In the genomic region with DNA sequence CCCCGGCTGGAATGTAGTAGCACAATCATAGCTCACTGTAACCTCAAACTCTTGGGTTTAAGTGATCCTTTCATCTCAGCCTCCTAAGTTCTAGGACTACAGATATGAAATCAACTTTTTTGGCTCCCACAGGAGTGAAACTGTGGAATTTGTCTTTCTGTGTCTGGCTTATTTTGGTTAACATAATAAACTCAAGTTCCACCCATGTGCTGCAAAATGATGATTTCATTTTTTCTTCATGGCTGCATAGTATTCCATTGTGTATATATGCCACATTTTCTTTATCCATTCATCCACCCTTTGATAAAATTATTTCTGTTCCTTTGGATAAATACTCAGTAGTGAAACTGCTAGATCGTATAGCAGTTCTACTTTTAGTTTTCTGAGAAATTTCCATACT, we compare ENCODE assay signal across 20 cellular contexts. TPM values are rescaled to one million over a fixed set of nuclear protein-coding genes. Genes with fewer than 3 reads are reported as not detected.
DNase-seq lines count a peak whose midpoint lies in the region; ATAC-seq, FAIRE-seq and TF ChIP-seq lines count a peak whose summit lies in the region.
"Had no signal": no experiment of that assay in that cellular context is flagged by ENCODE, and none has a peak within 500 bp of the region (broad histone marks: within the 10 kb centered on the region; RNA-seq: fewer than 3 reads in every experiment).

No MANE protein-coding gene starts in this region.

- no peak for TF ChIP-seq POLR2A in A549 (IDR thresholded peaks at IDR 0.05; ENCODE audit: low read length)
- no peak for TF ChIP-seq POLR2A in H1 (IDR thresholded peaks at IDR 0.05; ENCODE audit: control extremely low read depth in 1 of 2, low read depth in 2 of 2, low read length in 2 of 2)
- no peak for TF ChIP-seq POLR2A in ovary (IDR thresholded peaks at IDR 0.05)

- H2BK15ac ChIP-seq in H1 (ENCODE audit: low read length): no peak overlapping the region

- H3K27ac ChIP-seq in A549 (no peak overlapping the region), H1 (ENCODE audit: low read depth, low read length) (no peak overlapping the region), ovary (no peak overlapping the region)
- H3K27ac ChIP-seq: BLaER1, C4-2B, GM23248 had no signal

- H2AK5ac ChIP-seq in H1 (ENCODE audit: low read depth, low read length): no peak overlapping the region

- WGBS in A549 (ENCODE audit: missing lambda C conversion rate): 86% methylated on average over 2 of the region's 2 CpGs
- WGBS in H1 (ENCODE audit: extremely low coverage in 1 of 2, insufficient coverage in 1 of 2, insufficient read length in 1 of 2, insufficient replicate concordance in 2 of 2, low coverage in 1 of 2, low lambda C conversion rate in 2 of 2, missing lambda C conversion rate in 1 of 2), 2 experiments: 94% methylated on average over 2 of the region's 2 CpGs; no CpG with 5 or more reads in 1 of the 2 experiments
- WGBS in ovary, 3 donors: 97 to 100% (median 99%) methylated on average over 2 of the region's 2 CpGs

- no peak overlapping the region for H3K56ac ChIP-seq in H1 (replicated peaks; ENCODE audit: insufficient read length, low read depth, low read length)

- H3K4me1 Mint-ChIP-seq in Calu3 (ENCODE audit: low read depth, unreplicated experiment): peaks cover 28% of the 10 kb centered on the region
- H3K4me1 Mint-ChIP-seq: B cell, H9 had no signal

- BruUV-seq in Calu3 (replicated peaks; lab: Mats Ljungman, UMichigan): no TSS peak

- FAIRE-seq in A549 (lab: Jason Lieb, UNC) (no peak), H1 (lab: Jason Lieb, UNC) (no peak)
- FAIRE-seq: GM18507 had no signal

- TF ChIP-seq RAD21 in A549 (conservative IDR thresholded peaks at IDR 0.05 in 1 of 2, IDR thresholded peaks at IDR 0.05 in 1 of 2): no peak
- no peak for TF ChIP-seq RAD21 in H1 (IDR thresholded peaks at IDR 0.05 in 1 of 2, conservative IDR thresholded peaks at IDR 0.05 in 1 of 2; ENCODE audit: low read depth in 2 of 2, low read length in 2 of 2)

- no peak overlapping the region for H4K91ac ChIP-seq in H1 (replicated peaks; ENCODE audit: insufficient read length, low read length)

- H2BK12ac ChIP-seq in H1 (ENCODE audit: low read depth, low read length): no peak overlapping the region

- H2AFZ ChIP-seq in H1 (ENCODE audit: low read length): no peak overlapping the region
- H2AFZ ChIP-seq: GM23248 had no signal

- H3K4ac ChIP-seq in H1 (replicated peaks; ENCODE audit: insufficient read length, low read depth, low read length): no peak overlapping the region

- no peaks in the 10 kb centered on the region for H3K79me1 ChIP-seq in H1 (ENCODE audit: low read depth, low read length)

- no peaks in the 10 kb centered on the region for H4K20me1 ChIP-seq in H1 (replicated peaks in 1 of 2; ENCODE audit: control insufficient read depth in 1 of 2, insufficient read depth in 2 of 2, low read length in 2 of 2)
- H4K20me1 ChIP-seq: BLaER1 had no signal

- no peak for TF ChIP-seq CTCF in A549 (IDR thresholded peaks at IDR 0.05)
- no peak for TF ChIP-seq CTCF in Calu3 (IDR thresholded peaks at IDR 0.05; ENCODE audit: unreplicated experiment)
- TF ChIP-seq CTCF in H1 (IDR thresholded peaks at IDR 0.05; ENCODE audit: control extremely low read depth in 1 of 3, insufficient read depth in 1 of 3, low read depth in 1 of 3, low read length in 3 of 3): no peak
- TF ChIP-seq CTCF in ovary (IDR thresholded peaks at IDR 0.05): no peak

- CTCF ChIA-PET in A549 (lab: Yijun Ruan, JAX): no interaction called here
- CTCF ChIA-PET in Calu3 (lab: Charles Lee): no interaction called here
- CTCF ChIA-PET in H1 (lab: Charles Lee; ENCODE audit: partially characterized antibody): no interaction called here

- intact Hi-C loops in Calu3 (cut with micrococcal nuclease; ENCODE audit: unreplicated experiment): no loop called here
- intact Hi-C loops in ovary (cut with DNase I): no loop called here

- TF ChIP-seq EP300 in A549 (IDR thresholded peaks at IDR 0.05) (no peak), H1 (IDR thresholded peaks at IDR 0.05; ENCODE audit: borderline replicate concordance in 1 of 2, low read depth in 2 of 2, low read length in 2 of 2) (no peak), ovary (IDR thresholded peaks at IDR 0.05) (no peak)

- no peaks in the 10 kb centered on the region; the same call in 1 of the 2 replicates for H3K23me2 ChIP-seq in H1 (ENCODE audit: low read depth, low read length)

- H3K9me3 Mint-ChIP-seq in Calu3 (ENCODE audit: low read depth, unreplicated experiment): no peaks in the 10 kb centered on the region

- ATAC-seq in A549 (no peak), GM19463 (IDR thresholded peaks at IDR 0.05; ENCODE audit: unreplicated experiment) (no peak)
- ATAC-seq: HCT116 had no signal

- no peak overlapping the region for H3K4me2 ChIP-seq in A549
- no peak overlapping the region for H3K4me2 ChIP-seq in H1 (ENCODE audit: insufficient read depth in 1 of 2, low read depth in 2 of 2, low read length in 2 of 2)
- H3K4me2 ChIP-seq: BLaER1 had no signal

- H4K8ac ChIP-seq in H1 (ENCODE audit: extremely low read depth, insufficient read depth, low read length): no peak overlapping the region

- H3K14ac ChIP-seq in H1 (ENCODE audit: insufficient read length): no peak overlapping the region

- no peaks in the 10 kb centered on the region for H3K27me3 Mint-ChIP-seq in Calu3 (ENCODE audit: unreplicated experiment)
- H3K27me3 Mint-ChIP-seq: B cell; CD4-positive, alpha-beta T cell; CD8-positive, alpha-beta memory T cell had no signal

- H3K27me3 ChIP-seq in H1 (replicated peaks in 1 of 4; ENCODE audit: control insufficient read depth in 3 of 4, extremely low read depth in 1 of 4, insufficient read depth in 3 of 4, low read length in 3 of 4) (no peaks in the 10 kb centered on the region), ovary (no peaks in the 10 kb centered on the region)
- H3K27me3 ChIP-seq: BLaER1 had no signal

- H4K5ac ChIP-seq in H1 (ENCODE audit: insufficient read length, low read depth, low read length): no peak overlapping the region

- DNase-seq in A549 (ENCODE audit: low read depth in 1 of 2, low spot score in 1 of 2) (no peak), Calu3 (no peak), H1 (ENCODE audit: low read depth in 1 of 2, low spot score in 2 of 2) (no peak), ovary (no peak)
- DNase-seq in stimulated activated CD8-positive, alpha-beta memory T cell treated with anti-CD3 and anti-CD28 coated beads, Interleukin-4, amount 100 ng/mL, for 48 hours: no peak
- DNase-seq: 8988T; CD4-positive, alpha-beta T cell; CD8-positive, alpha-beta memory T cell; DMS53; DMS79 treated with DMSO at 0.1 percent for 48 hours; GF-D8; GM23248; H9; HFFc6 had no signal

- no peak overlapping the region for H3K4me3 ChIP-seq in A549
- no peak overlapping the region for H3K4me3 ChIP-seq in H1 (ENCODE audit: extremely low read depth in 1 of 4, insufficient read depth in 2 of 4, low read depth in 3 of 4, low read length in 4 of 4)
- H3K4me3 ChIP-seq in ovary: no peak overlapping the region
- H3K4me3 ChIP-seq: BLaER1, GM23248 had no signal

- H3K36me3 Mint-ChIP-seq in Calu3 (ENCODE audit: insufficient read depth, unreplicated experiment): no peaks in the 10 kb centered on the region

- H3K23ac ChIP-seq in H1 (ENCODE audit: insufficient read length): no peak overlapping the region

- no peak overlapping the region for H3K9ac ChIP-seq in H1 (replicated peaks in 1 of 4; ENCODE audit: extremely low read depth in 1 of 4, low read depth in 3 of 4, low read length in 3 of 4)
- H3K9ac ChIP-seq: BLaER1, GM23248 had no signal

- no peak overlapping the region for H3K18ac ChIP-seq in H1 (ENCODE audit: extremely low read depth, low read length)

- H3K9me3 ChIP-seq in A549 (0 out of 3 replicates have a peak, but pooled peaks cover 2% of the 10 kb centered on the region), H1 (ENCODE audit: insufficient read depth in 2 of 2, low read depth in 1 of 2, low read length in 1 of 2) (peaks cover 6 to 7% of the 10 kb centered on the region in 2 experiments; a peak in 3 of 4 replicates), ovary (peaks cover 0 to 3% of the 10 kb centered on the region in 2 donors)

- POLR2A ChIA-PET in A549 (lab: Yijun Ruan, JAX): no interaction called here
- POLR2A ChIA-PET in H1 (lab: Charles Lee; ENCODE audit: partially characterized antibody): no interaction called here

- no peak overlapping the region for H2BK5ac ChIP-seq in H1 (ENCODE audit: low read depth, low read length)

- peak overlapping the region; percentile 73 for H3K27ac Mint-ChIP-seq in Calu3 (ENCODE audit: unreplicated experiment)
- H3K27ac Mint-ChIP-seq: B cell; CD4-positive, alpha-beta T cell; H9; HFFc6 had no signal

- no peak overlapping the region for H2BK120ac ChIP-seq in H1 (replicated peaks; ENCODE audit: low read depth, low read length)

- H3K4me1 ChIP-seq in A549: no peaks in the 10 kb centered on the region
- no peaks in the 10 kb centered on the region for H3K4me1 ChIP-seq in H1 (replicated peaks in 1 of 4; ENCODE audit: control insufficient read depth in 3 of 4, insufficient read depth in 4 of 4, low read length in 3 of 4)
- no peaks in the 10 kb centered on the region for H3K4me1 ChIP-seq in ovary (ENCODE audit: insufficient read depth)
- H3K4me1 ChIP-seq: BLaER1 had no signal

- H3K36me3 ChIP-seq in H1 (ENCODE audit: control insufficient read depth in 2 of 4, insufficient read depth in 4 of 4, low read length in 3 of 4) (peaks cover 0 to 31% (median 7%) of the 10 kb centered on the region in 4 experiments; a peak in 3 of 8 replicates), ovary (no peaks in the 10 kb centered on the region)

- no peaks in the 10 kb centered on the region for H3K79me2 ChIP-seq in H1 (ENCODE audit: control insufficient read depth in 1 of 2, insufficient read depth in 2 of 2, low read length in 2 of 2)

- no peak overlapping the region for H2BK20ac ChIP-seq in H1 (ENCODE audit: low read length)

- no peak overlapping the region for H3K4me3 Mint-ChIP-seq in Calu3 (ENCODE audit: low read depth, unreplicated experiment)
- H3K4me3 Mint-ChIP-seq: B cell; CD4-positive, alpha-beta T cell; CD8-positive, alpha-beta memory T cell; H9; HFFc6 had no signal

RNA-seq across cellular contexts. Expression of a gene that starts 29.9 kb away (rescaled TPM):
- polyA plus RNA-seq in A549 (2011; rRNA removed): 12.8 and 15.0 TPM in 2 replicates
- polyA plus RNA-seq in A549 (2012; cell fraction: cytosol; rRNA removed): 2.5 TPM in 2 replicates
- polyA plus RNA-seq in A549 (2012; cell fraction: nucleus; rRNA removed): 2.1 and 3.5 TPM in 2 replicates
- polyA plus RNA-seq in A549 (2017; fragmentation: RNase III; extraction: RNeasy Plus Mini Kit Qiagen cat#74134 plus additional on column Dnase treatment): 11.1 to 12.4 TPM (median 11.6 TPM) in 3 replicates
- polyA minus RNA-seq in A549 (2011; rRNA and poly(A)+ RNA removed): 6.2 and 6.8 TPM in 2 replicates
- 19.4 and 21.2 TPM in 2 replicates for total RNA-seq in Calu3 (2022)
- total RNA-seq in H1 (2021; fragmentation: NEBNext Ultra II Directional; extraction: Animal tissue kit (Norgen Biotek cat#: 25700)): 18.7 and 21.2 TPM in 2 replicates
- polyA plus RNA-seq in H1 (2011; rRNA removed): 2.6 and 3.6 TPM in 2 replicates
- 6.2 TPM for polyA plus RNA-seq in H1 (2011; cell fraction: cytosol; rRNA removed)
- 3.5 TPM for polyA plus RNA-seq in H1 (2011; cell fraction: nucleus; rRNA removed)
- 8.4 to 13.3 TPM (median 10.1 TPM) in 4 replicates for polyA plus RNA-seq in H1 (2012, experiment 1 of 2)
- 1.1 TPM for polyA plus RNA-seq in H1 (2012, experiment 2 of 2)
- 9.0 TPM for polyA plus RNA-seq in H1 (2013, experiment 1 of 2)
- polyA plus RNA-seq in H1 (2013, experiment 2 of 2): 9.7 TPM
- polyA minus RNA-seq in H1 (2011; rRNA and poly(A)+ RNA removed): 8.6 and 12.4 TPM in 2 replicates
- polyA minus RNA-seq in H1 (2011; cell fraction: cytosol; rRNA and poly(A)+ RNA removed): 9.0 TPM
- polyA minus RNA-seq in H1 (2011; cell fraction: nucleus; rRNA and poly(A)+ RNA removed): 22.1 TPM
- total RNA-seq in ovary: 10 to 100 TPM in 6 of 7 donors, 1 to 10 TPM in 1; 9.5 to 17.9 (median 11.6) TPM
- 1 to 10 TPM; 3.9 to 7.7 TPM for polyA plus RNA-seq in ovary
